In the genomic region with DNA sequence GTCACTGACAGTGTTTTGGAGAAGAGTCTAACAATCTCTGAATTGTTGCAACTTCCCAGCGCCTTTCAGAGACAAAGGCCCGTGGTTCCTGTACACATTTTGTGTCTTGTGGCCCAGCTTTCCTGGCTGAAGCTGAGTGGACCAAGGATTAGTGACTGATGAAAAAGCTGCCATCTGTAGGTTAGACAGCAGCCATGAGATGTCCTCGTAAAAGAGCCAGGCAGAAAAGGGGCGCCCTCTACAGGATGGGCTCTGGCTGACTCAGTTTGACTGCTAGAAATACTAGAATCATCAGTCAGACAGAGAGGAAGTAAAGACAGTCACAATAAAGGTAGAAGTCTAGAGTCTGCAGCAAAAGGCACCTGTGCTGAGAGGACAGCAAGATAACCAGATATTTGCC, we compare ENCODE assay signal across 8 cellular contexts.
DNase-seq lines count a peak whose midpoint lies in the region; FAIRE-seq and TF ChIP-seq lines count a peak whose summit lies in the region.

No MANE protein-coding gene starts in this region.

- peak; percentile 19 for TF ChIP-seq CTCF in AG04449 (IDR thresholded peaks at IDR 0.05; ENCODE audit: insufficient read depth, low read length, missing control alignments)

- CTCF ChIA-PET in AG04449 (lab: Yijun Ruan, JAX): interaction anchor here (1.0 to 2.5 kb wide), 3 partner anchors 12 to 149 kb away, joined by 3 to 6 read pairs (median 3); no protein-coding TSS in a partner anchor

- H3K4me3 ChIP-seq in AG04449 (ENCODE audit: low read depth, low read length): no peak overlapping the region

- DNase-seq in AG04449 (ENCODE audit: low read depth, low spot score) (no peak), GM19239 (ENCODE audit: insufficient read length, low spot score) (peak; percentile 19), RCC 7860 (ENCODE audit: low spot score) (peak; percentile 36), iPS-NIHi7 (ENCODE audit: extremely low spot score) (peak; percentile 80), NCI-H1092 treated with DMSO at 0.1 percent for 48 hours (lab: John Stamatoyannopoulos, UW) (no peak), DMS114 treated with DMSO at 0.1 percent for 48 hours (lab: John Stamatoyannopoulos, UW; ENCODE audit: unreplicated experiment) (no peak)
- peak; percentile 2 for DNase-seq in activated T-helper 9 cell treated with anti-CD3 and anti-CD28 coated beads, Interleukin-2, amount 50 U/mL, for 16 hours (ENCODE audit: low read depth)
- peak in 2 of 3 experiments; percentile 4 to 5 for DNase-seq in stimulated activated CD4-positive, alpha-beta T cell treated with anti-CD3 and anti-CD28 coated beads, TNF-alpha, amount 100 ng/mL, for 4 hours (ENCODE audit: low read depth in 3 of 3)

- FAIRE-seq in GM19239 (lab: Jason Lieb, UNC) (peak; percentile 70), RCC 7860 (lab: Jason Lieb, UNC) (no peak)

- POLR2A ChIA-PET in AG04449 (lab: Yijun Ruan, JAX): interaction anchor here (1.5 kb wide), 1 partner anchor 16 kb away, joined by 4 read pairs; no protein-coding TSS in a partner anchor

Comparison
In these comparisons a context has a peak if more than half of its experiments do, and no peak if none do; other contexts are left out.
1. DNase-seq: peak in GM19239 (single experiment), RCC 7860 (single experiment), activated T-helper 9 cell treated with anti-CD3 and anti-CD28 coated beads, Interleukin-2, amount 50 U/mL, for 16 hours (single experiment), iPS-NIHi7 (single experiment) and stimulated activated CD4-positive, alpha-beta T cell treated with anti-CD3 and anti-CD28 coated beads, TNF-alpha, amount 100 ng/mL, for 4 hours (2 of 3); none in AG04449 (single experiment), NCI-H1092 treated with DMSO at 0.1 percent for 48 hours (single experiment) and DMS114 treated with DMSO at 0.1 percent for 48 hours (single experiment).